ENCODE assay signal across 1 cellular context in the genomic region with DNA sequence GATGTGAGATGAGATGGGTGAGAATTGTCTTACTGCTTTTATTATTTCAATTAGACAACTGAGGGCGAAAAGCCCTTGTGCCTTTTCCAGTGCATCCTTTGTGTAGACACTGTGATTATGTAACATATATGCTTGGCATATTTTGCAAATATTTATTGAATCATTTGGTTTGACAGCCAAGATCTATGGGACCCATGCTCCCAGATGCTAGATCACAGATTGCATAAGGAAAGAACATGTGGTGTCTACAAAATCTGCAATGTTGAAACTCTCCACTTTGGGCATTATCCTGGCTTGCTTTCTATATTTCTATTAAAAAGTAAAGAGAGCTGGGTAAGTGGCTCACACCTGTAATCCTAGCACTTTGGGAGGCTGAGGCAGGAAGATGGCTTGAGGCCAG.
TF ChIP-seq lines count a peak whose summit lies in the region.

No MANE protein-coding gene starts in this region.

TF ChIP-seq in HepG2, 621 proteins besides CTCF, POLR2A, EP300 and RAD21:
- TF ChIP-seq, protein P1, sequence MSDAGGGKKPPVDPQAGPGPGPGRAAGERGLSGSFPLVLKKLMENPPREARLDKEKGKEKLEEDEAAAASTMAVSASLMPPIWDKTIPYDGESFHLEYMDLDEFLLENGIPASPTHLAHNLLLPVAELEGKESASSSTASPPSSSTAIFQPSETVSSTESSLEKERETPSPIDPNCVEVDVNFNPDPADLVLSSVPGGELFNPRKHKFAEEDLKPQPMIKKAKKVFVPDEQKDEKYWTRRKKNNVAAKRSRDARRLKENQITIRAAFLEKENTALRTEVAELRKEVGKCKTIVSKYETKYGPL (CRISPR knock-in tag; IDR thresholded peaks at IDR 0.05) = peak; percentile 24; the same call in 1 of the 2 replicates
- no peak for TF ChIP-seq ONECUT2 (CRISPR knock-in tag; IDR thresholded peaks at IDR 0.05)
TF ChIP-seq in HepG2: peak in this region for 1.
